8 cellular contexts compared by ENCODE assay signal in genomic region chr2:54052825-54053718, GRCh38.
DNase-seq lines count a peak whose midpoint lies in the region; ATAC-seq and TF ChIP-seq lines count a peak whose summit lies in the region.

No MANE protein-coding gene starts in this region.

- no peak overlapping the region for H2BK120ac ChIP-seq in IMR-90 (ENCODE audit: low read depth, low read length)

- H4K5ac ChIP-seq in IMR-90 (ENCODE audit: low read depth, low read length): no peak overlapping the region

- 100% methylated on average over 3 of the region's 4 CpGs; no CpG with 5 or more reads in 1 of the 2 experiments for WGBS in IMR-90 (ENCODE audit: extremely low coverage in 2 of 2, insufficient read length in 1 of 2), 2 experiments

- H3K18ac ChIP-seq in IMR-90 (ENCODE audit: low read depth, low read length): no peak overlapping the region

- H3K4me2 ChIP-seq in IMR-90 (ENCODE audit: low read depth, low read length): no peak overlapping the region

- H2AK5ac ChIP-seq in IMR-90 (ENCODE audit: low read depth, low read length): no peak overlapping the region; the same call in 1 of the 2 replicates

- no peaks in the 10 kb centered on the region for H3K9me3 ChIP-seq in IMR-90 (ENCODE audit: control insufficient read depth, insufficient read depth, low read length)

- BruUV-seq in IMR-90 (replicated peaks; lab: Mats Ljungman, UMichigan): no TSS peak

- intact Hi-C loops in IMR-90 (cut with micrococcal nuclease): no loop called here

- TF ChIP-seq POLR2A in IMR-90 (IDR thresholded peaks at IDR 0.05; ENCODE audit: low read depth, low read length): no peak

- no peaks in the 10 kb centered on the region for H3K27me3 ChIP-seq in IMR-90 (ENCODE audit: control insufficient read depth, insufficient read depth, low read length)

- no peak; the same call in 1 of the 2 replicates for TF ChIP-seq RAD21 in IMR-90 (IDR thresholded peaks at IDR 0.05; ENCODE audit: low read length)

- DNase-seq in activated T-cell treated with anti-CD3 and anti-CD28 coated beads, Interleukin-2, amount 50 U/mL, for 24 hours: no peak
- DNase-seq in activated T-cell treated with anti-CD3 and anti-CD28 coated beads for 4 hours (no peak), IMR-90 (no peak), superior temporal gyrus (ENCODE audit: extremely low spot score) (peak; percentile 12), NCI-H1417 treated with DMSO at 0.1 percent for 48 hours (lab: John Stamatoyannopoulos, UW) (no peak), omental fat pad (ENCODE audit: low spot score) (no peak), left lobe of liver (ENCODE audit: low spot score) (no peak)

- H2AFZ ChIP-seq in IMR-90 (replicated peaks; ENCODE audit: low read length, poor library complexity): peak overlapping the region; percentile 44

- no peak overlapping the region for H3K56ac ChIP-seq in IMR-90 (ENCODE audit: extremely low read depth, insufficient read depth, low read length)

- ATAC-seq in IMR-90 (ENCODE audit: low read depth) (peak; percentile 35; the same call in 1 of the 2 replicates), omental fat pad (ENCODE audit: low FRiP score) (no peak), left lobe of liver (no peak)

- H3K9me3 Mint-ChIP-seq in activated T-cell treated with anti-CD3 and anti-CD28 coated beads, Interleukin-2, amount 50 U/mL, for 24 hours: no peaks in the 10 kb centered on the region

- no peak overlapping the region for H4K91ac ChIP-seq in IMR-90 (ENCODE audit: insufficient read depth, low read depth, low read length)

- H3K23ac ChIP-seq in IMR-90 (ENCODE audit: low read depth, low read length): no peak overlapping the region

- H3K4ac ChIP-seq in IMR-90 (ENCODE audit: low read depth, low read length): no peak overlapping the region

- H3K27ac ChIP-seq in IMR-90 (ENCODE audit: insufficient read depth, low read length) (no peak overlapping the region), cingulate gyrus (ENCODE audit: low read depth, low read length) (peak overlapping the region; percentile 25)

- H3K36me3 Mint-ChIP-seq in activated T-cell treated with anti-CD3 and anti-CD28 coated beads, Interleukin-2, amount 50 U/mL, for 24 hours (ENCODE audit: low read depth): peaks cover 11% of the 10 kb centered on the region

- peaks cover 37% of the 10 kb centered on the region for H3K4me1 Mint-ChIP-seq in activated T-cell treated with anti-CD3 and anti-CD28 coated beads, Interleukin-2, amount 50 U/mL, for 24 hours (ENCODE audit: low read depth)

- dilution Hi-C loops in IMR-90 (cut with HindIII; ENCODE audit: low sequenced_read_pairs, unreplicated experiment): no loop called here

- no peak overlapping the region for H3K4me3 Mint-ChIP-seq in activated T-cell treated with anti-CD3 and anti-CD28 coated beads, Interleukin-2, amount 50 U/mL, for 24 hours

- no peak overlapping the region for H4K8ac ChIP-seq in IMR-90 (ENCODE audit: low read depth in 2 of 2, low read length in 2 of 2)

- no peak overlapping the region for H3K4me3 ChIP-seq in IMR-90 (ENCODE audit: insufficient read depth, low read depth, low read length)

- in situ Hi-C loops in IMR-90 (cut with MboI; ENCODE audit: low sequenced_read_pairs): no loop called here

- H2BK20ac ChIP-seq in IMR-90 (ENCODE audit: low read depth, low read length): no peak overlapping the region

- no peaks in the 10 kb centered on the region for H3K79me1 ChIP-seq in IMR-90 (ENCODE audit: low read depth in 1 of 2, low read length in 2 of 2)

- H3K14ac ChIP-seq in IMR-90 (replicated peaks; ENCODE audit: low read depth, low read length): no peak overlapping the region

- POLR2A ChIA-PET in IMR-90 (lab: Charles Lee; ENCODE audit: unreplicated experiment): interaction anchor here (0.6 kb wide), 1 partner anchor 424 kb away, joined by 3 read pairs; no protein-coding TSS in a partner anchor

- H3K27me3 Mint-ChIP-seq in activated T-cell treated with anti-CD3 and anti-CD28 coated beads, Interleukin-2, amount 50 U/mL, for 24 hours: no peaks in the 10 kb centered on the region

- H2BK5ac ChIP-seq in IMR-90 (ENCODE audit: low read depth, low read length, poor library complexity, severe bottlenecking): no peak overlapping the region

- no peaks in the 10 kb centered on the region for H3K9me1 ChIP-seq in IMR-90 (ENCODE audit: insufficient read depth, low read length)

- peak overlapping the region; percentile 71 for H3K27ac Mint-ChIP-seq in activated T-cell treated with anti-CD3 and anti-CD28 coated beads, Interleukin-2, amount 50 U/mL, for 24 hours

- CTCF ChIA-PET in IMR-90 (lab: Yijun Ruan, JAX): interaction anchor here (0.7 to 1.1 kb wide), 2 partner anchors 11 to 13 kb away, joined by 3 read pairs; no protein-coding TSS in a partner anchor

- H3K9ac ChIP-seq in IMR-90 (ENCODE audit: low read depth, low read length): no peak overlapping the region

- no peak overlapping the region for H2BK15ac ChIP-seq in IMR-90 (ENCODE audit: low read depth, low read length)

- H2AK9ac ChIP-seq in IMR-90 (replicated peaks; ENCODE audit: low read depth, low read length, poor library complexity): no peak overlapping the region

- no peak for TF ChIP-seq CTCF in IMR-90 (conservative IDR thresholded peaks at IDR 0.05; ENCODE audit: low read depth, low read length)
- TF ChIP-seq CTCF in omental fat pad (IDR thresholded peaks at IDR 0.05): no peak

- H3K4me1 ChIP-seq in IMR-90 (ENCODE audit: control insufficient read depth, insufficient read depth, low read length): no peaks in the 10 kb centered on the region

- peaks cover 2% of the 10 kb centered on the region; the same call in 1 of the 2 replicates for H3K36me3 ChIP-seq in IMR-90 (ENCODE audit: control insufficient read depth, insufficient read depth, low read length)

- no peaks in the 10 kb centered on the region for H4K20me1 ChIP-seq in IMR-90 (ENCODE audit: insufficient read depth, low read length)

TF ChIP-seq in IMR-90, 13 proteins besides CTCF, POLR2A, EP300 and RAD21:
- TF ChIP-seq RCOR1 (IDR thresholded peaks at IDR 0.05; ENCODE audit: insufficient replicate concordance, low read length): no peak
- no peak for TF ChIP-seq CEBPB (IDR thresholded peaks at IDR 0.05; ENCODE audit: low read depth, low read length)
- TF ChIP-seq FOS (IDR thresholded peaks at IDR 0.05; ENCODE audit: low read depth, low read length): no peak
- TF ChIP-seq MAZ (IDR thresholded peaks at IDR 0.05; ENCODE audit: borderline replicate concordance, low read depth, low read length): no peak
